In genomic region chr2:217444509-217444908, GRCh38 we compare ENCODE assay signal across 1 cellular context.
TF ChIP-seq lines count a peak whose summit lies in the region.

No MANE protein-coding gene starts in this region.

TF ChIP-seq in GM12878, 131 proteins besides CTCF, POLR2A, EP300 and RAD21 (continued from another document):
- no peak for TF ChIP-seq CEBPZ (IDR thresholded peaks at IDR 0.05; ENCODE audit: low read depth, low read length)
- no peak for TF ChIP-seq ZSCAN29 (IDR thresholded peaks at IDR 0.05)
- no peak for TF ChIP-seq NR2C2 (IDR thresholded peaks at IDR 0.05; ENCODE audit: borderline replicate concordance, control insufficient read depth, insufficient read length, low read depth)
- no peak for TF ChIP-seq NR2C1 (IDR thresholded peaks at IDR 0.05)
